ENCODE assay signal across 2 cellular contexts in genomic region chr4:734951-735350, GRCh38.
TF ChIP-seq lines count a peak whose summit lies in the region.

No MANE protein-coding gene starts in this region.

TF ChIP-seq in IMR-90, 13 proteins besides CTCF, POLR2A, EP300 and RAD21:
- no peak for TF ChIP-seq RFX5 (IDR thresholded peaks at IDR 0.05; ENCODE audit: low read depth, low read length)
- TF ChIP-seq MXI1 (IDR thresholded peaks at IDR 0.05; ENCODE audit: borderline replicate concordance, low read depth, low read length) = no peak
- no peak for TF ChIP-seq BHLHE40 (IDR thresholded peaks at IDR 0.05; ENCODE audit: low read depth, low read length)
- TF ChIP-seq NFE2L2 (IDR thresholded peaks at IDR 0.05; ENCODE audit: low read depth, low read length) = no peak
- no peak for TF ChIP-seq CEBPB (IDR thresholded peaks at IDR 0.05; ENCODE audit: low read depth, low read length)
- TF ChIP-seq RCOR1 (IDR thresholded peaks at IDR 0.05; ENCODE audit: insufficient replicate concordance, low read length) = no peak
- TF ChIP-seq FOS (IDR thresholded peaks at IDR 0.05; ENCODE audit: low read depth, low read length) = no peak
- no peak for TF ChIP-seq ELK1 (IDR thresholded peaks at IDR 0.05; ENCODE audit: borderline replicate concordance, low read depth, low read length)

TF ChIP-seq in H1, 55 proteins besides CTCF, POLR2A, EP300 and RAD21:
- no peak for TF ChIP-seq SIRT6 (IDR thresholded peaks at IDR 0.05; ENCODE audit: low read length)
- TF ChIP-seq MAFK (IDR thresholded peaks at IDR 0.05; ENCODE audit: low read depth, low read length) = no peak
- TF ChIP-seq RFX5 (IDR thresholded peaks at IDR 0.05; ENCODE audit: borderline replicate concordance, low read depth, low read length) = no peak
- no peak for TF ChIP-seq PHF8 (conservative IDR thresholded peaks at IDR 0.05; ENCODE audit: low read depth, low read length)
- no peak for TF ChIP-seq CHD7 (IDR thresholded peaks at IDR 0.05; ENCODE audit: insufficient replicate concordance, low read length)
- TF ChIP-seq SP4 (IDR thresholded peaks at IDR 0.05; ENCODE audit: low read length) = no peak
- TF ChIP-seq CBX5 (IDR thresholded peaks at IDR 0.05; ENCODE audit: low read depth, low read length) = no peak
- no peak for TF ChIP-seq SRF (IDR thresholded peaks at IDR 0.05; ENCODE audit: low read depth, low read length)
- no peak for TF ChIP-seq EZH2 (IDR thresholded peaks at IDR 0.05; ENCODE audit: low read depth, low read length, severe bottlenecking)
- TF ChIP-seq GABPA (IDR thresholded peaks at IDR 0.05; ENCODE audit: borderline replicate concordance, insufficient read depth, low read length) = no peak
